8 cellular contexts compared by ENCODE assay signal in the genomic region with DNA sequence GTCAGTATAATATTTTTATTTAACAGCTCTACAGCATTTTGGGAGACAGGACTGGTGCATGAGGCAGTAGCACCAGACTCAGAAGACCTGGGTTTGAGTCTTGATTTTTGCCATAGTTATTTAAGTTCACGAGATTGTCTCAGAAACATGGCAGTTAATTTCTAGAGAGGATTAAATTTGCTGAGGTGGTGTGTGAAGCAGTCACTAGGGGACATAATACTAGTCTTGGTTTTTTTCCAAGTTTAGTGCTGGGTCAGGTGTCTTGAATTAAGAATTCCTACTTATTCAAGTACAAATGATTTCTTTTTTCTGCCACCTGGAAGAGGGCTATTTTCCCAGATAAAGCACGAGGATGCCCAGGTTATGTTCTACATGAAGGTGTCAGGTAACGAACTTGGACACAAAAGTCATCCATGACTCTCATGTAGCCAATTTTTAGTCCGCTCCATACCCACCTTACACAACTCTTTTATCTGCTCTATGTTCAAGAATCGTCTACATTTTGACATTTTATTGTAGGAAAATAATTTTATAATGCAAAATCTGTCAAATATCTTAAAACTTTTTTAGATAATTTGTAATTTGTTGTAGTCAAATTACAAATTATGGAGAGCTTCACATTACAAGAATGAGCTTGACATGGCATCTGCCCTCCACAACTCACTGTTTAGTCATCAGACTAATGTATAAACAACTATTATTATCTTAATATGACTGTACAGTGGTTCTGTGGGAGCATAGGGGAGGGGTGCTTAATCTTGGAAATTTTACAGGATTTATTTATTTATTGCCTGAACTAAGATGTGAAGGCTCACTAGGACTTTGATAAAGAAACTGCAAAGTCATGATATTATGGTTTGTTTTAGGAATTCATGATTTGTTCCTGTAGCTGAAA. TPM values are rescaled to one million over a fixed set of nuclear protein-coding genes. Genes with fewer than 3 reads are reported as not detected.
DNase-seq lines count a peak whose midpoint lies in the region; ATAC-seq and TF ChIP-seq lines count a peak whose summit lies in the region.

No MANE protein-coding gene starts in this region.

- no peaks in the 10 kb centered on the region for H3K27me3 ChIP-seq in GM23248 (replicated peaks; ENCODE audit: insufficient read depth)
- H3K27me3 ChIP-seq in rectal smooth muscle tissue (ENCODE audit: control insufficient read depth, insufficient read depth, low read length): no peaks in the 10 kb centered on the region

- H3K4me3 ChIP-seq in AG09309 (ENCODE audit: control insufficient read depth, low read depth, low read length): peak overlapping the region; percentile 99
- H3K4me3 ChIP-seq in GM23248: peak overlapping the region; percentile 89
- peak overlapping the region; percentile 93 for H3K4me3 ChIP-seq in fibroblast of pulmonary artery (replicated peaks; ENCODE audit: low read depth, low read length)
- H3K4me3 ChIP-seq in rectal smooth muscle tissue (ENCODE audit: low read length): peak overlapping the region; percentile 86

- H3F3A ChIP-seq in GM23248 (ENCODE audit: insufficient read depth): peaks cover 34% of the 10 kb centered on the region

- H3K4me1 ChIP-seq in GM23248 (ENCODE audit: insufficient read depth): peaks cover 29% of the 10 kb centered on the region
- H3K4me1 ChIP-seq in rectal smooth muscle tissue (ENCODE audit: control insufficient read depth, insufficient read depth, low read length): peaks cover 10% of the 10 kb centered on the region

- no peak overlapping the region for H2AFZ ChIP-seq in GM23248

- H3K9me2 ChIP-seq in GM23248 (ENCODE audit: insufficient read depth): no peaks in the 10 kb centered on the region

- H4K20me1 ChIP-seq in GM23248 (ENCODE audit: insufficient read depth): peaks cover 25% of the 10 kb centered on the region; the same call in 1 of the 2 replicates

- H3K79me2 ChIP-seq in GM23248 (ENCODE audit: insufficient read depth): peaks cover 72% of the 10 kb centered on the region

- peaks cover 29% of the 10 kb centered on the region for H3K36me3 ChIP-seq in GM23248 (ENCODE audit: low read depth)
- H3K36me3 ChIP-seq in rectal smooth muscle tissue (ENCODE audit: control insufficient read depth, insufficient read depth, low read length): peaks cover 4% of the 10 kb centered on the region

- peaks cover 40% of the 10 kb centered on the region for H3K4me1 Mint-ChIP-seq in T-helper 17 cell

- 20 to 21% methylated on average over 5 of the region's 5 CpGs for WGBS in GM23248 (ENCODE audit: low coverage in 1 of 2, low lambda C conversion rate in 2 of 2, missing lambda C conversion rate in 2 of 2), 2 experiments

- H3K9ac ChIP-seq in GM23248: peak overlapping the region; percentile 98
- no peak overlapping the region for H3K9ac ChIP-seq in rectal smooth muscle tissue (ENCODE audit: low read length)

- H3K9me3 ChIP-seq in GM23248 (ENCODE audit: low read depth) (no peaks in the 10 kb centered on the region), T-helper 17 cell (ENCODE audit: control insufficient read depth, low read length, poor library complexity, severe bottlenecking) (no peaks in the 10 kb centered on the region)

- H3K27ac Mint-ChIP-seq in T-helper 17 cell: peak overlapping the region; percentile 99

- no peaks in the 10 kb centered on the region for H3K27me3 Mint-ChIP-seq in T-helper 17 cell

- H3K4me3 Mint-ChIP-seq in T-helper 17 cell: peak overlapping the region; percentile 99

- TF ChIP-seq CTCF in AG09309 (IDR thresholded peaks at IDR 0.05; ENCODE audit: control insufficient read depth, insufficient read depth, low read depth, low read length, missing control alignments) (no peak), fibroblast of pulmonary artery (IDR thresholded peaks at IDR 0.05; ENCODE audit: low read length, missing control alignments) (no peak)

- H3K27ac ChIP-seq in GM23248: peak overlapping the region; percentile 94
- no peak overlapping the region for H3K27ac ChIP-seq in rectal smooth muscle tissue (ENCODE audit: low read depth, low read length)

- no peak for ATAC-seq in T-helper 17 cell

- H3K36me3 Mint-ChIP-seq in T-helper 17 cell (ENCODE audit: low read depth): peaks cover 10% of the 10 kb centered on the region

- DNase-seq in AG09309 (ENCODE audit: low read depth): no peak
- DNase-seq in GM23248: peak; percentile 84
- DNase-seq in T-helper 17 cell: no peak
- peak; percentile 43 for DNase-seq in fibroblast of pulmonary artery (ENCODE audit: low read depth)
- DNase-seq in middle frontal gyrus (ENCODE audit: extremely low spot score, low spot score): no peak
- DNase-seq in cerebellar nuclear complex (lab: John Stamatoyannopoulos, UW): no peak
- DNase-seq in NCI-H510A treated with DMSO at 0.1 percent for 48 hours (lab: John Stamatoyannopoulos, UW): no peak

- in situ Hi-C loops in GM23248 (cut with MboI): no loop called here

- H3K4me2 ChIP-seq in GM23248 (ENCODE audit: unreplicated experiment): peak overlapping the region; percentile 97

RNA-seq across cellular contexts. Expression of gene MARCHF7, which starts 1.6 kb away (rescaled TPM):
- total RNA-seq in GM23248 (2014; rRNA removed; shearing (Covaris generic)): 99.3 and 118 TPM in 2 replicates
- polyA plus RNA-seq in GM23248 (2016; fragmentation: Nextera tagmentation; extraction: Ambion mirVana): 92.7 and 97.3 TPM in 2 replicates
- 10 to 100 TPM; 62.0 to 69.4 TPM for total RNA-seq in T-helper 17 cell

Comparison
In these comparisons a context has a peak if more than half of its experiments do, and no peak if none do; other contexts are left out.
1. DNase-seq: peak in GM23248 (single experiment) and fibroblast of pulmonary artery (single experiment); none in AG09309 (single experiment), T-helper 17 cell (0 of 3), middle frontal gyrus (single experiment), cerebellar nuclear complex (0 of 2) and NCI-H510A treated with DMSO at 0.1 percent for 48 hours (single experiment).
2. Peak in every context shown above with its lines, with median percentiles within 50 percentile points of each other: H3K4me3 ChIP-seq.